1 cellular context compared by ENCODE assay signal in genomic region chr15:73699249-73700040, GRCh38.
TF ChIP-seq lines count a peak whose summit lies in the region.

No MANE protein-coding gene starts in this region.

TF ChIP-seq in HEK293, 187 proteins besides CTCF, POLR2A, EP300 and RAD21 (continued from another document):
- TF ChIP-seq PRDM10 (tag by site-specific recombination; IDR thresholded peaks at IDR 0.05) (peak; percentile 22; the same call in 1 of the 2 replicates), ZFP41 (tag by site-specific recombination; IDR thresholded peaks at IDR 0.05; ENCODE audit: borderline replicate concordance) (0 out of 2 replicates have a peak, but pooled peaks have one; percentile 19), GLIS2 (tag by site-specific recombination; IDR thresholded peaks at IDR 0.05) (peak; percentile 42)
